ENCODE assay signal across 12 cellular contexts in the genomic region with DNA sequence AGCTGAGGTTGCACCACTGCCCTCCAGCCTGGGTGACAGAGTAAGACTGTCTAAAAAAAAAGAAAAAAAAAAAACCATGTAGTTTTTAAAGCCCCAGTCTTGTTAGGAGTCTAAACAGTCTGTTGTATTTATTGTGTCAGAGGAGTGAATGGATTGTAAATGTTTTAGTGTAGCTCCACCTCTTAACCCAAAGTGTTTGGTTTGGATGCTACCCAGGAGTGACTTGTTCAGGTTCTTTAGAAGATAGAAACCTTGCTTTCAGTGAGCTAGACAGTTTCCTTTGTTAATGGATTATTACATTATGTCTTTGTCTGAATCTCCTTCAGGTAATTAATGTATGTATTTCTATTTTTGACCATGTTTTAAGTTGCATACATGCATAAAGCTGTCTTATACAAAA.
A peak's percentile ranks its signal among the peaks of the same experiment; 100 is the strongest.
DNase-seq lines count a peak whose midpoint lies in the region; ATAC-seq and TF ChIP-seq lines count a peak whose summit lies in the region.
"Had no signal": no experiment of that assay in that cellular context is flagged by ENCODE, and none has a peak within 500 bp of the region (broad histone marks: within the 10 kb centered on the region; RNA-seq: fewer than 3 reads in every experiment).

No MANE protein-coding gene starts in this region.

- ATAC-seq in heart right ventricle = no peak
- no peak for ATAC-seq in HG02798 (IDR thresholded peaks at IDR 0.05; ENCODE audit: poor library complexity, unreplicated experiment)

- H2BK120ac ChIP-seq in mesenchymal stem cell (ENCODE audit: low read depth, low read length) = no peak overlapping the region

- no peak overlapping the region for H2BK15ac ChIP-seq in mesenchymal stem cell (ENCODE audit: low read depth, poor library complexity, severe bottlenecking)

- H3K14ac ChIP-seq in mesenchymal stem cell (ENCODE audit: low read length in 2 of 2) = no peak overlapping the region

- no peak overlapping the region for H3K9ac ChIP-seq in mammary epithelial cell (ENCODE audit: insufficient read depth, low read length)
- H3K9ac ChIP-seq in mesenchymal stem cell (ENCODE audit: low read length) = no peak overlapping the region
- H3K9ac ChIP-seq: KMS-11 had no signal

- H2AK5ac ChIP-seq in mesenchymal stem cell (ENCODE audit: low read length, severe bottlenecking) = no peak overlapping the region

- no peaks in the 10 kb centered on the region for H3K9me3 ChIP-seq in mammary epithelial cell (replicated peaks; ENCODE audit: insufficient read depth, low read length)
- H3K9me3 ChIP-seq in mesenchymal stem cell (ENCODE audit: control insufficient read depth, low read length) = no peaks in the 10 kb centered on the region
- no peaks in the 10 kb centered on the region for H3K9me3 ChIP-seq in heart right ventricle
- H3K9me3 ChIP-seq: testis had no signal

- intact Hi-C loops in mammary epithelial cell (cut with micrococcal nuclease) = no loop called here
- intact Hi-C loops in heart right ventricle (cut with DNase I) = no loop called here

- H3K36me3 ChIP-seq in mammary epithelial cell (ENCODE audit: insufficient read depth, low read length) = no peaks in the 10 kb centered on the region
- H3K36me3 ChIP-seq in mesenchymal stem cell (ENCODE audit: control insufficient read depth in 1 of 2, insufficient read depth in 2 of 2, low read depth in 1 of 2, low read length in 2 of 2) = no peaks in the 10 kb centered on the region
- no peaks in the 10 kb centered on the region for H3K36me3 ChIP-seq in heart right ventricle

- H3K27me3 ChIP-seq in mammary epithelial cell (ENCODE audit: insufficient read depth, low read length) (no peaks in the 10 kb centered on the region), mesenchymal stem cell (ENCODE audit: control insufficient read depth in 1 of 2, insufficient read depth in 1 of 2, low read length in 2 of 2) (no peaks in the 10 kb centered on the region), heart right ventricle (no peaks in the 10 kb centered on the region)
- H3K27me3 ChIP-seq: testis had no signal

- no peak overlapping the region for H3K4ac ChIP-seq in mesenchymal stem cell (ENCODE audit: low read depth in 1 of 2, low read length in 2 of 2)

- TF ChIP-seq CTCF in mammary epithelial cell (conservative IDR thresholded peaks at IDR 0.05 in 1 of 2, IDR thresholded peaks at IDR 0.05 in 1 of 2; ENCODE audit: extremely low read depth in 1 of 2, insufficient read depth in 1 of 2, low read depth in 1 of 2, low read length in 2 of 2) = no peak
- TF ChIP-seq CTCF in heart right ventricle (IDR thresholded peaks at IDR 0.05) = no peak

- BruUV-seq in mammary epithelial cell (replicated peaks; lab: Mats Ljungman, UMichigan) = no TSS peak

- no peak overlapping the region for H2BK12ac ChIP-seq in mesenchymal stem cell (ENCODE audit: low read length in 2 of 2)

- DNase-seq in GM03348 (ENCODE audit: low spot score) (peak; percentile 21), NCI-H1092 (lab: John Stamatoyannopoulos, UW) (peak; percentile 32), mammary epithelial cell (peak; percentile 63), mesenchymal stem cell (peak; percentile 26), heart right ventricle (no peak)
- no peak for DNase-seq in activated CD8-positive, alpha-beta memory T cell treated with anti-CD3 and anti-CD28 coated beads for 24 hours
- DNase-seq: activated CD4-positive, alpha-beta T cell treated with anti-CD3 and anti-CD28 coated beads, Interleukin-2, amount 50 U/mL, for 48 hours; hypothalamus; NCI-H446; testis had no signal

- H3K23ac ChIP-seq in mesenchymal stem cell (ENCODE audit: low read length in 2 of 2) = no peak overlapping the region

- H3K27ac ChIP-seq in mammary epithelial cell (ENCODE audit: insufficient read depth, low read depth, low read length) (no peak overlapping the region), mesenchymal stem cell (ENCODE audit: low read length, poor library complexity, severe bottlenecking) (no peak overlapping the region), heart right ventricle (no peak overlapping the region)
- H3K27ac ChIP-seq: KMS-11, testis had no signal

- H3K18ac ChIP-seq in mesenchymal stem cell (ENCODE audit: low read depth in 1 of 2, low read length in 2 of 2) = no peak overlapping the region

- CTCF ChIA-PET in mammary epithelial cell (lab: Charles Lee; ENCODE audit: low non-redundant PET) = no interaction called here

- in situ Hi-C loops in mammary epithelial cell (cut with MboI; ENCODE audit: low sequenced_read_pairs in 2 of 2) = no loop called here

- no peak overlapping the region for H4K91ac ChIP-seq in mesenchymal stem cell (ENCODE audit: low read length)

- H2BK5ac ChIP-seq in mesenchymal stem cell (ENCODE audit: low read depth, low read length, poor library complexity, severe bottlenecking) = no peak overlapping the region

- H4K20me1 ChIP-seq in mammary epithelial cell (ENCODE audit: insufficient read depth, low read length) = no peaks in the 10 kb centered on the region

- no peak overlapping the region for H3K4me3 ChIP-seq in mammary epithelial cell (replicated peaks in 1 of 3; ENCODE audit: insufficient read depth in 1 of 3, low read depth in 2 of 3, low read length in 3 of 3)
- H3K4me3 ChIP-seq in mesenchymal stem cell (ENCODE audit: insufficient read depth in 1 of 2, low read depth in 1 of 2, low read length in 2 of 2) = no peak overlapping the region
- H3K4me3 ChIP-seq in heart right ventricle = no peak overlapping the region
- H3K4me3 ChIP-seq: testis had no signal

- H2AFZ ChIP-seq in mammary epithelial cell (ENCODE audit: low read depth, low read length) (no peak overlapping the region), mesenchymal stem cell (ENCODE audit: low read depth, low read length) (no peak overlapping the region)

- H3K4me1 ChIP-seq in mammary epithelial cell (ENCODE audit: insufficient read depth, low read length) = no peaks in the 10 kb centered on the region
- no peaks in the 10 kb centered on the region for H3K4me1 ChIP-seq in mesenchymal stem cell (ENCODE audit: control insufficient read depth, insufficient read depth, low read depth, low read length)
- H3K4me1 ChIP-seq in heart right ventricle = peaks cover 0 to 14% (median 5%) of the 10 kb centered on the region in 9 donors
- H3K4me1 ChIP-seq: testis had no signal

- peaks cover 35% of the 10 kb centered on the region for H3K79me1 ChIP-seq in mesenchymal stem cell (replicated peaks; ENCODE audit: low read length, poor library complexity, severe bottlenecking)

- dilution Hi-C loops in mammary epithelial cell (cut with HindIII; ENCODE audit: low sequenced_read_pairs) = no loop called here

- no peak overlapping the region for H3K4me2 ChIP-seq in mammary epithelial cell (ENCODE audit: insufficient read depth, low read depth, low read length)
- no peak overlapping the region for H3K4me2 ChIP-seq in mesenchymal stem cell (ENCODE audit: low read length, poor library complexity, severe bottlenecking)
- H3K4me2 ChIP-seq: KMS-11 had no signal

- H4K8ac ChIP-seq in mesenchymal stem cell (ENCODE audit: low read length) = no peak overlapping the region

- H3K79me2 ChIP-seq in mammary epithelial cell (ENCODE audit: insufficient read depth, low read length) = peaks cover 33% of the 10 kb centered on the region

Comparison
In these comparisons a context has a peak if more than half of its experiments do, and no peak if none do; other contexts are left out.
1. DNase-seq: peak in GM03348 (single experiment), NCI-H1092 (single experiment), mammary epithelial cell (single experiment) and mesenchymal stem cell (single experiment); none in activated CD8-positive, alpha-beta memory T cell treated with anti-CD3 and anti-CD28 coated beads for 24 hours (single experiment) and heart right ventricle (0 of 2).